ENCODE assay signal across 1 cellular context in the genomic region with DNA sequence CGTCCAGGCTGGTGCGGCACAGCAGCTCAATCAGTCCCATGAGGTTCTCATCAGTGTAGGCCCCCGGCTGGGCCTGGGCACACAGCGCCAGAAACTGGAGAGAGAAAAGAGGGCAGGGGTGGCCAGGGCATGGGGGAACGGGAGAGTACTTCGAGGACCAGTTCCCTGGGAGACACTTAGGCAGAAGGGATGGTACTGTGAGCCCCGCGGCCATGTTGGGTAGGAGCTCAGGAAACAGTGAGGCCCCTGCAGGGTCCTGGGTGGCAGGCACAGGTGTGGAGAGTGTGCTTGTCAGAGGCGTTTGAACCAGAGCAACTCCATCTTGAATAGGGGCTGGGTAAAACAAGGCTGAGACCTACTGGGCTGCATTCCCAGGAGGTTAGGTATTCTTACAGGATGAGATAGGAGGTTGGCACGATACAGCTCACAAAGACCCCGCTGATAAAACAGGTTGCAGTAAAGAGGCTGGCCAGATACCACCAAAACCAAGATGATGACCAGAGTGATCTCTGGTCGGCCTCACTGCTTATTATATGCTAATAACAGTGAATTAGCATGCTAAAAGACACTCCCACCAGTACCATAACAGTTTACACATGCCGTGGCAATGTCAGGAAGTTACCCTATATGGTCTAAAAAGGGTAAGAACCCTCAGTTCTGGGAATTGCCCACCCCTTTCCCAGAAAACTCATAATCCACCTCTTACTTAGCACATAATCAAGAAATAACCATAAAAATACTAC.
TF ChIP-seq lines count a peak whose summit lies in the region.

No MANE protein-coding gene starts in this region.

TF ChIP-seq in K562, 482 proteins besides CTCF, POLR2A, EP300 and RAD21 (continued from another document):
- TF ChIP-seq TAL1 (IDR thresholded peaks at IDR 0.05) = peak; percentile 5; the same call in 1 of the 2 replicates
- no peak for TF ChIP-seq ATF1 (CRISPR knock-in tag; IDR thresholded peaks at IDR 0.05)
- TF ChIP-seq ATF1 (tag; IDR thresholded peaks at IDR 0.05) = peak; percentile 88
- TF ChIP-seq, protein P1, sequence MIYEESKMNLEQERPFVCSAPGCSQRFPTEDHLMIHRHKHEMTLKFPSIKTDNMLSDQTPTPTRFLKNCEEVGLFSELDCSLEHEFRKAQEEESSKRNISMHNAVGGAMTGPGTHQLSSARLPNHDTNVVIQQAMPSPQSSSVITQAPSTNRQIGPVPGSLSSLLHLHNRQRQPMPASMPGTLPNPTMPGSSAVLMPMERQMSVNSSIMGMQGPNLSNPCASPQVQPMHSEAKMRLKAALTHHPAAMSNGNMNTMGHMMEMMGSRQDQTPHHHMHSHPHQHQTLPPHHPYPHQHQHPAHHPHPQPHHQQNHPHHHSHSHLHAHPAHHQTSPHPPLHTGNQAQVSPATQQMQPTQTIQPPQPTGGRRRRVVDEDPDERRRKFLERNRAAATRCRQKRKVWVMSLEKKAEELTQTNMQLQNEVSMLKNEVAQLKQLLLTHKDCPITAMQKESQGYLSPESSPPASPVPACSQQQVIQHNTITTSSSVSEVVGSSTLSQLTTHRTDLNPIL (CRISPR knock-in tag; IDR thresholded peaks at IDR 0.05) = peak; percentile 93
- peak; percentile 95; the same call in 1 of the 2 replicates for TF ChIP-seq OTX1 (CRISPR knock-in tag; IDR thresholded peaks at IDR 0.05)
- TF ChIP-seq ZNF134 (CRISPR knock-in tag; conservative IDR thresholded peaks at IDR 0.05) = peak; percentile 87
- peak; percentile 99 for TF ChIP-seq DMBX1 (CRISPR knock-in tag; IDR thresholded peaks at IDR 0.05; ENCODE audit: borderline replicate concordance)
- peak; percentile 82 for TF ChIP-seq NFE2L1 (tag; IDR thresholded peaks at IDR 0.05; ENCODE audit: borderline replicate concordance, low read depth)
- TF ChIP-seq MAZ (CRISPR knock-in tag; conservative IDR thresholded peaks at IDR 0.05 in 1 of 2, IDR thresholded peaks at IDR 0.05 in 1 of 2) = peak in 1 of 2 experiments; percentile 97; a peak in 2 of 4 replicates
- no peak for TF ChIP-seq CEBPG (CRISPR knock-in tag; IDR thresholded peaks at IDR 0.05)
- no peak for TF ChIP-seq CEBPG (tag; conservative IDR thresholded peaks at IDR 0.05 in 1 of 2, IDR thresholded peaks at IDR 0.05 in 1 of 2)
- TF ChIP-seq STAT5B (CRISPR knock-in tag; IDR thresholded peaks at IDR 0.05) = peak; percentile 88
- no peak for TF ChIP-seq CHD1 (IDR thresholded peaks at IDR 0.05; ENCODE audit: low read length)
- TF ChIP-seq ZNF507 (tag; conservative IDR thresholded peaks at IDR 0.05) = peak; percentile 75
- TF ChIP-seq TCF7L2 (IDR thresholded peaks at IDR 0.05; ENCODE audit: low read depth, low read length) = no peak
- TF ChIP-seq, protein P2, sequence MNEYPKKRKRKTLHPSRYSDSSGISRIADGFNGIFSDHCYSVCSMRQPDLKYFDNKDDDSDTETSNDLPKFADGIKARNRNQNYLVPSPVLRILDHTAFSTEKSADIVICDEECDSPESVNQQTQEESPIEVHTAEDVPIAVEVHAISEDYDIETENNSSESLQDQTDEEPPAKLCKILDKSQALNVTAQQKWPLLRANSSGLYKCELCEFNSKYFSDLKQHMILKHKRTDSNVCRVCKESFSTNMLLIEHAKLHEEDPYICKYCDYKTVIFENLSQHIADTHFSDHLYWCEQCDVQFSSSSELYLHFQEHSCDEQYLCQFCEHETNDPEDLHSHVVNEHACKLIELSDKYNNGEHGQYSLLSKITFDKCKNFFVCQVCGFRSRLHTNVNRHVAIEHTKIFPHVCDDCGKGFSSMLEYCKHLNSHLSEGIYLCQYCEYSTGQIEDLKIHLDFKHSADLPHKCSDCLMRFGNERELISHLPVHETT (CRISPR knock-in tag; conservative IDR thresholded peaks at IDR 0.05 in 1 of 2, IDR thresholded peaks at IDR 0.05 in 1 of 2) = peak in 1 of 2 experiments; percentile 97; a peak in 2 of 4 replicates
- 0 out of 2 replicates have a peak, but pooled peaks have one; percentile 39 for TF ChIP-seq ZNF778 (CRISPR knock-in tag; IDR thresholded peaks at IDR 0.05)
- peak; percentile 98 for TF ChIP-seq PTRF (tag; IDR thresholded peaks at IDR 0.05)
- TF ChIP-seq, protein P3, sequence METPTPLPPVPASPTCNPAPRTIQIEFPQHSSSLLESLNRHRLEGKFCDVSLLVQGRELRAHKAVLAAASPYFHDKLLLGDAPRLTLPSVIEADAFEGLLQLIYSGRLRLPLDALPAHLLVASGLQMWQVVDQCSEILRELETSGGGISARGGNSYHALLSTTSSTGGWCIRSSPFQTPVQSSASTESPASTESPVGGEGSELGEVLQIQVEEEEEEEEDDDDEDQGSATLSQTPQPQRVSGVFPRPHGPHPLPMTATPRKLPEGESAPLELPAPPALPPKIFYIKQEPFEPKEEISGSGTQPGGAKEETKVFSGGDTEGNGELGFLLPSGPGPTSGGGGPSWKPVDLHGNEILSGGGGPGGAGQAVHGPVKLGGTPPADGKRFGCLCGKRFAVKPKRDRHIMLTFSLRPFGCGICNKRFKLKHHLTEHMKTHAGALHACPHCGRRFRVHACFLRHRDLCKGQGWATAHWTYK (CRISPR knock-in tag; IDR thresholded peaks at IDR 0.05) = peak; percentile 99
- peak; percentile 94 for TF ChIP-seq ZNF561 (CRISPR knock-in tag; conservative IDR thresholded peaks at IDR 0.05)
- no peak for TF ChIP-seq MIER1 (IDR thresholded peaks at IDR 0.05; ENCODE audit: low read depth)
- TF ChIP-seq ZNF589 (CRISPR knock-in tag; IDR thresholded peaks at IDR 0.05; ENCODE audit: low read depth) = peak; percentile 99
- TF ChIP-seq, protein P4, sequence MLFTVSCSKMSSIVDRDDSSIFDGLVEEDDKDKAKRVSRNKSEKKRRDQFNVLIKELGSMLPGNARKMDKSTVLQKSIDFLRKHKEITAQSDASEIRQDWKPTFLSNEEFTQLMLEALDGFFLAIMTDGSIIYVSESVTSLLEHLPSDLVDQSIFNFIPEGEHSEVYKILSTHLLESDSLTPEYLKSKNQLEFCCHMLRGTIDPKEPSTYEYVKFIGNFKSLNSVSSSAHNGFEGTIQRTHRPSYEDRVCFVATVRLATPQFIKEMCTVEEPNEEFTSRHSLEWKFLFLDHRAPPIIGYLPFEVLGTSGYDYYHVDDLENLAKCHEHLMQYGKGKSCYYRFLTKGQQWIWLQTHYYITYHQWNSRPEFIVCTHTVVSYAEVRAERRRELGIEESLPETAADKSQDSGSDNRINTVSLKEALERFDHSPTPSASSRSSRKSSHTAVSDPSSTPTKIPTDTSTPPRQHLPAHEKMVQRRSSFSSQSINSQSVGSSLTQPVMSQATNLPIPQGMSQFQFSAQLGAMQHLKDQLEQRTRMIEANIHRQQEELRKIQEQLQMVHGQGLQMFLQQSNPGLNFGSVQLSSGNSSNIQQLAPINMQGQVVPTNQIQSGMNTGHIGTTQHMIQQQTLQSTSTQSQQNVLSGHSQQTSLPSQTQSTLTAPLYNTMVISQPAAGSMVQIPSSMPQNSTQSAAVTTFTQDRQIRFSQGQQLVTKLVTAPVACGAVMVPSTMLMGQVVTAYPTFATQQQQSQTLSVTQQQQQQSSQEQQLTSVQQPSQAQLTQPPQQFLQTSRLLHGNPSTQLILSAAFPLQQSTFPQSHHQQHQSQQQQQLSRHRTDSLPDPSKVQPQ (CRISPR knock-in tag; IDR thresholded peaks at IDR 0.05; ENCODE audit: borderline replicate concordance) = peak; percentile 85; the same call in 1 of the 2 replicates
